Comparison of ENCODE assay signal across 15 cellular contexts in the genomic region with DNA sequence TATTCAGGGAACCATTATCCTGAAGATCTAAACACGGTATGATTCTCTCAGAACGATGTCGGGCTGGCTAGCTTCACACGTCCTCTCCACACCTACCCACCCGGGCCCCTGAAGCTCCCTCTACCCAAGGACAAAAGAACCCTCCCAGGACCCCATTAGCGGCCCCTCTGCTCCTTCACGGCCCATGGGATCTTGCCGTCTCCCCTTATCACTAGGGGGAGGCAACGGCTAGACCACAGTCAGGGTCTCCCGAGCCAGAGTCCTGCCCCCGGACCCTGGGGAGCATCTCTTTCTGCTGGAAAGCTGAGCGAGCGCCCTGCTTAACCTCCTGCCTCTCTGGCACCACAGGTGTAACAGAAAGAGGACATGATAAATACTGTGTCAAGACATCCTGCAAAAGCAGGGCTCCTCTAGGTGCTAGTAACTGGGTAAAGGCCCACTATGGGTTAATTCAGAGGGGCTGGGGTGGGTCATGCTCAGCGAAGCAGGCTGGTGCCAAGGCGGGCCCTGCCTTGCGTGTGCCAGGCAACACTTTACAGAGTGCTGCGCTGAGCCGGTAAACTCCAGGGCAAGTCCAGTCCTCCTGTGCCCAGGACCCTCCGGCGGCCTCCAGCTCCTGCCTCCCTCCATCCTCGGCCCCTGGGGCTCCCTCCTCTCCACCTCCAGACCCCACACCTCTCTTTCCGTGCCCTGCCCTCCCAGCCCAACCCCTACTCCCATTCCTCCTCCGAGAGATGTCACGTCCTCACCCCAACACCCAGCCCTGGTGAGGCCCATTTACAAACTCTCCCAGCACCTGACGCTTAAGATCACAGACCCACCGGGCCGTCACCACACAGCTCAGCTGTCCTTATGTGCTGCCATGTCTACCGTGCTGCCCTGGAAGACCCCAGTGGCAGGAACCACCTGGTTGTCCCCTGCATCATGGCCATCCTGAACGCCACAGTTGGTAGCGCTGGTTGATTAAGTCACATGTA. TPM values are rescaled to one million over a fixed set of nuclear protein-coding genes. Genes with fewer than 3 reads are reported as not detected.
DNase-seq lines count a peak whose midpoint lies in the region; ATAC-seq and TF ChIP-seq lines count a peak whose summit lies in the region.
"Had no signal": no experiment of that assay in that cellular context is flagged by ENCODE, and none has a peak within 500 bp of the region (broad histone marks: within the 10 kb centered on the region; RNA-seq: fewer than 3 reads in every experiment).

No MANE protein-coding gene starts in this region.

- intact Hi-C loops in mammary epithelial cell (cut with micrococcal nuclease) = loop anchor here (5.0 kb wide), 2 partner anchors 211 to 266 kb away; partner anchors contain the start of gene DUSP8

- H4K20me1 ChIP-seq in mammary epithelial cell (ENCODE audit: insufficient read depth, low read length) = no peaks in the 10 kb centered on the region

- peaks cover 7% of the 10 kb centered on the region for H3K36me3 Mint-ChIP-seq in activated naive CD8-positive, alpha-beta T cell
- peaks cover 10% of the 10 kb centered on the region for H3K36me3 Mint-ChIP-seq in activated naive CD8-positive, alpha-beta T cell treated with anti-CD3 and anti-CD28 coated beads, Interleukin-2, amount 50 U/mL, for 24 hours (ENCODE audit: low read depth)
- H3K36me3 Mint-ChIP-seq in memory B cell (peaks cover 2% of the 10 kb centered on the region), type B pancreatic cell (peaks cover 11% of the 10 kb centered on the region)

- WGBS in mammary epithelial cell (ENCODE audit: low coverage, missing lambda C conversion rate) = 94% methylated on average over 11 of the region's 30 CpGs

- peak overlapping the region in 2 of 3 experiments; percentile 16 to 20 for H3K4me3 ChIP-seq in mammary epithelial cell (replicated peaks in 1 of 3; ENCODE audit: insufficient read depth in 1 of 3, low read depth in 2 of 3, low read length in 3 of 3)

- H3K9ac ChIP-seq in mammary epithelial cell (ENCODE audit: insufficient read depth, low read length) = no peak overlapping the region

- TF ChIP-seq CTCF in mammary epithelial cell (conservative IDR thresholded peaks at IDR 0.05 in 1 of 2, IDR thresholded peaks at IDR 0.05 in 1 of 2; ENCODE audit: extremely low read depth in 1 of 2, insufficient read depth in 1 of 2, low read depth in 1 of 2, low read length in 2 of 2) = no peak
- TF ChIP-seq CTCF in type B pancreatic cell (conservative IDR thresholded peaks at IDR 0.05) = no peak

- peaks cover 53% of the 10 kb centered on the region for H3K4me1 Mint-ChIP-seq in activated naive CD8-positive, alpha-beta T cell (ENCODE audit: low read depth)
- peaks cover 35% of the 10 kb centered on the region for H3K4me1 Mint-ChIP-seq in activated naive CD8-positive, alpha-beta T cell treated with anti-CD3 and anti-CD28 coated beads, Interleukin-2, amount 50 U/mL, for 24 hours
- H3K4me1 Mint-ChIP-seq in memory B cell (peaks cover 35% of the 10 kb centered on the region), type B pancreatic cell (ENCODE audit: unreplicated experiment) (peaks cover 37% of the 10 kb centered on the region)

- no peak for DNase-seq in activated naive CD8-positive, alpha-beta T cell treated with anti-CD3 and anti-CD28 coated beads, Interleukin-2, amount 50 U/mL, for 24 hours
- DNase-seq in mammary epithelial cell = no peak
- DNase-seq in memory B cell (ENCODE audit: low spot score in 2 of 2) = no peak
- peak; percentile 61 for DNase-seq in type B pancreatic cell (ENCODE audit: extremely low spot score, unreplicated experiment)
- DNase-seq in NCI-H524 treated with DMSO at 0.1 percent for 48 hours (lab: John Stamatoyannopoulos, UW) = no peak
- DNase-seq in iPS-NIHi11 (ENCODE audit: low spot score) = no peak
- DNase-seq in SHP77 treated with DMSO at 0.1 percent for 48 hours (lab: John Stamatoyannopoulos, UW) = no peak
- DNase-seq: activated effector memory CD4-positive, alpha-beta T cell treated with Interleukin-2 at 50 U/mL for 16 hours; cerebellar nuclear complex; NCI-H1092 treated with DMSO at 0.1 percent for 48 hours; NCI-H526 treated with DMSO at 0.1 percent for 48 hours; nucleus accumbens; stimulated activated CD4-positive, alpha-beta T cell treated with anti-CD3 and anti-CD28 coated beads, Interleukin-12 subunit alpha, Interleukin-12 subunit beta, amount 100 ng/mL, for 4 hours had no signal

- no peaks in the 10 kb centered on the region for H3K27me3 Mint-ChIP-seq in activated naive CD8-positive, alpha-beta T cell
- no peaks in the 10 kb centered on the region for H3K27me3 Mint-ChIP-seq in activated naive CD8-positive, alpha-beta T cell treated with anti-CD3 and anti-CD28 coated beads, Interleukin-2, amount 50 U/mL, for 24 hours
- no peaks in the 10 kb centered on the region for H3K27me3 Mint-ChIP-seq in memory B cell
- no peaks in the 10 kb centered on the region for H3K27me3 Mint-ChIP-seq in type B pancreatic cell

- no peaks in the 10 kb centered on the region for H3K27me3 ChIP-seq in mammary epithelial cell (ENCODE audit: insufficient read depth, low read length)

- CTCF ChIA-PET in mammary epithelial cell (lab: Charles Lee; ENCODE audit: low non-redundant PET) = no interaction called here

- H2AFZ ChIP-seq in mammary epithelial cell (ENCODE audit: low read depth, low read length) = no peak overlapping the region

- peaks cover 54% of the 10 kb centered on the region for H3K4me1 ChIP-seq in mammary epithelial cell (ENCODE audit: insufficient read depth, low read length)

- no peak overlapping the region for H3K27ac ChIP-seq in mammary epithelial cell (ENCODE audit: insufficient read depth, low read depth, low read length)

- H3K27ac Mint-ChIP-seq in activated naive CD8-positive, alpha-beta T cell = no peak overlapping the region
- H3K27ac Mint-ChIP-seq in activated naive CD8-positive, alpha-beta T cell treated with anti-CD3 and anti-CD28 coated beads, Interleukin-2, amount 50 U/mL, for 24 hours = no peak overlapping the region
- H3K27ac Mint-ChIP-seq in memory B cell (peak overlapping the region; percentile 87), type B pancreatic cell (no peak overlapping the region)

- dilution Hi-C loops in mammary epithelial cell (cut with HindIII; ENCODE audit: low sequenced_read_pairs) = no loop called here

- in situ Hi-C loops in mammary epithelial cell (cut with MboI; ENCODE audit: low sequenced_read_pairs in 2 of 2) = no loop called here

- H3K36me3 ChIP-seq in mammary epithelial cell (ENCODE audit: insufficient read depth, low read length) = peaks cover 2% of the 10 kb centered on the region

- peak overlapping the region; percentile 86 for H3K4me2 ChIP-seq in mammary epithelial cell (ENCODE audit: insufficient read depth, low read depth, low read length)

- H3K9me3 Mint-ChIP-seq in activated naive CD8-positive, alpha-beta T cell (ENCODE audit: low read depth) = peaks cover 4% of the 10 kb centered on the region
- H3K9me3 Mint-ChIP-seq in activated naive CD8-positive, alpha-beta T cell treated with anti-CD3 and anti-CD28 coated beads, Interleukin-2, amount 50 U/mL, for 24 hours = peaks cover 3% of the 10 kb centered on the region
- H3K9me3 Mint-ChIP-seq in memory B cell = no peaks in the 10 kb centered on the region
- H3K9me3 Mint-ChIP-seq in type B pancreatic cell = peaks cover 9% of the 10 kb centered on the region

- BruUV-seq in mammary epithelial cell (replicated peaks; lab: Mats Ljungman, UMichigan) = no TSS peak

- peaks cover 2% of the 10 kb centered on the region for H3K9me3 ChIP-seq in mammary epithelial cell (replicated peaks; ENCODE audit: insufficient read depth, low read length)

- peak overlapping the region; percentile 10 for H3K4me3 Mint-ChIP-seq in activated naive CD8-positive, alpha-beta T cell
- H3K4me3 Mint-ChIP-seq in activated naive CD8-positive, alpha-beta T cell treated with anti-CD3 and anti-CD28 coated beads, Interleukin-2, amount 50 U/mL, for 24 hours = no peak overlapping the region
- H3K4me3 Mint-ChIP-seq in memory B cell (peak overlapping the region; percentile 44), type B pancreatic cell (no peak overlapping the region)

- ATAC-seq in activated naive CD8-positive, alpha-beta T cell treated with anti-CD3 and anti-CD28 coated beads, Interleukin-2, amount 50 U/mL, for 24 hours = no peak
- ATAC-seq in memory B cell (ENCODE audit: low read depth) = no peak
- ATAC-seq: HCT116 had no signal

- H3K79me2 ChIP-seq in mammary epithelial cell (ENCODE audit: insufficient read depth, low read length) = peaks cover 78% of the 10 kb centered on the region

RNA-seq across cellular contexts. Expression of gene TOLLIP, which starts 3.0 kb away (rescaled TPM):
- total RNA-seq in mammary epithelial cell (10 to 100 TPM; 49.3 to 78.4 TPM), type B pancreatic cell (ENCODE audit: low replicate concordance) (49.2 and 65.1 TPM in 2 replicates)
- 74.8 TPM for polyA plus RNA-seq in mammary epithelial cell
- polyA minus RNA-seq in mammary epithelial cell = 36.3 TPM

Comparison
In these comparisons a context has a peak if more than half of its experiments do, and no peak if none do; other contexts are left out.
1. H3K4me3 Mint-ChIP-seq: peak in activated naive CD8-positive, alpha-beta T cell (single experiment) and memory B cell (single experiment); none in activated naive CD8-positive, alpha-beta T cell treated with anti-CD3 and anti-CD28 coated beads, Interleukin-2, amount 50 U/mL, for 24 hours (single experiment) and type B pancreatic cell (single experiment).